8 cellular contexts compared by ENCODE assay signal in the genomic region with DNA sequence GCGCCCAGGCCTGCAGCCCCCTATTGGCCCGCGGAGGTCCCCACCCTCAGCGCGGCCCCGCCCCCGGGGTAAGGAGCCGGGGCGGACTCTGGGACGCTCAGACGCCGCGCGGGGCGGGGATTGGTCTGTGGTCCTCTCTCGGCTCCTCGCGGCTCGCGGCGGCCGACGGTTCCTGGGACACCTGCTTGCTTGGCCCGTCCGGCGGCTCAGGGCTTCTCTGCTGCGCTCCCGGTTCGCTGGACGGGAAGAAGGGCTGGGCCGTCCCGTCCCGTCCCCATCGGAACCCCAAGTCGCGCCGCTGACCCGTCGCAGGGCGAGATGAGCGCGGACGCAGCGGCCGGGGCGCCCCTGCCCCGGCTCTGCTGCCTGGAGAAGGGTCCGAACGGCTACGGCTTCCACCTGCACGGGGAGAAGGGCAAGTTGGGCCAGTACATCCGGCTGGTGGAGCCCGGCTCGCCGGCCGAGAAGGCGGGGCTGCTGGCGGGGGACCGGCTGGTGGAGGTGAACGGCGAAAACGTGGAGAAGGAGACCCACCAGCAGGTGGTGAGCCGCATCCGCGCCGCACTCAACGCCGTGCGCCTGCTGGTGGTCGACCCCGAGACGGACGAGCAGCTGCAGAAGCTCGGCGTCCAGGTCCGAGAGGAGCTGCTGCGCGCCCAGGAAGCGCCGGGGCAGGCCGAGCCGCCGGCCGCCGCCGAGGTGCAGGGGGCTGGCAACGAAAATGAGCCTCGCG. TPM values are rescaled to one million over a fixed set of nuclear protein-coding genes. Genes with fewer than 3 reads are reported as not detected.
A peak's percentile ranks its signal among the peaks of the same experiment; 100 is the strongest.
DNase-seq lines count a peak whose midpoint lies in the region; ATAC-seq and FAIRE-seq lines count a peak whose summit lies in the region.

A gene (plus strand): TSS at position 100 of the 733 bp plus-strand sequence. CDS start 219 bp downstream, at position 319.

- ATAC-seq in HG03442 (IDR thresholded peaks at IDR 0.05; ENCODE audit: unreplicated experiment): peak; percentile 90

- FAIRE-seq in GM19239 (lab: Jason Lieb, UNC): peak; percentile 75

- in situ Hi-C loops in endometrial microvascular endothelial cells (cut with HindIII; ENCODE audit: inconsistent ontology term, low pct_unique_long_range_greater_than_20kb, low sequenced_read_pairs): no loop called here

- DNase-seq in C1 segment of cervical spinal cord (lab: John Stamatoyannopoulos, UW): peak in 13 of 14 donors; percentile 63 to 97 (median 90)
- DNase-seq in GM19239 (ENCODE audit: insufficient read length, low spot score): peak; percentile 90
- peak; percentile 70 for DNase-seq in NCI-H82 treated with DMSO at 0.1 percent for 48 hours (lab: John Stamatoyannopoulos, UW; ENCODE audit: unreplicated experiment)
- peak; percentile 86 to 94 (median 91) for DNase-seq in activated CD8-positive, alpha-beta memory T cell treated with anti-CD3 and anti-CD28 coated beads for 48 hours (ENCODE audit: low read depth in 2 of 3, low spot score in 2 of 3)
- DNase-seq in midbrain (lab: John Stamatoyannopoulos, UW): peak; percentile 97
- peak; percentile 93 to 96 for DNase-seq in stimulated activated CD8-positive, alpha-beta memory T cell treated with anti-CD3 and anti-CD28 coated beads, Interleukin-15, amount 100 ng/mL, for 48 hours (ENCODE audit: low read depth in 2 of 2)

RNA-seq across cellular contexts. Expression of the gene that starts here (rescaled TPM):
- 23.1 TPM for total RNA-seq in endometrial microvascular endothelial cells (ENCODE audit: inconsistent ontology term)

Comparison
In these comparisons a context has a peak if more than half of its experiments do, and no peak if none do; other contexts are left out.
1. Peak in every context shown above with its lines: DNase-seq and ATAC-seq.